17 cellular contexts compared by ENCODE assay signal in genomic region chr18:32351014-32351413, GRCh38.
A peak's percentile ranks its signal among the peaks of the same experiment; 100 is the strongest.
DNase-seq lines count a peak whose midpoint lies in the region; ATAC-seq and TF ChIP-seq lines count a peak whose summit lies in the region.
"Had no signal": no experiment of that assay in that cellular context is flagged by ENCODE, and none has a peak within 500 bp of the region (broad histone marks: within the 10 kb centered on the region; RNA-seq: fewer than 3 reads in every experiment).

No MANE protein-coding gene starts in this region.

- no peaks in the 10 kb centered on the region for H3K27me3 Mint-ChIP-seq in nephron (ENCODE audit: low read depth)
- H3K27me3 Mint-ChIP-seq: activated T-helper 17 cell treated with anti-CD3 and anti-CD28 coated beads, Interleukin-2, amount 50 U/mL, for 72 hours had no signal

- TF ChIP-seq CTCF in fibroblast of villous mesenchyme (IDR thresholded peaks at IDR 0.05; ENCODE audit: insufficient read depth, low read depth, low read length) (no peak), nephron (IDR thresholded peaks at IDR 0.05; ENCODE audit: unreplicated experiment in 3 of 3) (no peak)

- H3K4me1 Mint-ChIP-seq in nephron = peaks cover 53% of the 10 kb centered on the region
- H3K4me1 Mint-ChIP-seq: activated T-helper 17 cell treated with anti-CD3 and anti-CD28 coated beads, Interleukin-2, amount 50 U/mL, for 72 hours had no signal

- intact Hi-C loops in Right ventricle myocardium inferior (cut with DNase I) = no loop called here
- intact Hi-C loops in cardiac septum (cut with DNase I) = no loop called here

- H3K4me3 ChIP-seq in fibroblast of villous mesenchyme (ENCODE audit: low read depth, low read length) = no peak overlapping the region

- H3K9me3 Mint-ChIP-seq in nephron = no peaks in the 10 kb centered on the region
- H3K9me3 Mint-ChIP-seq: activated T-helper 17 cell treated with anti-CD3 and anti-CD28 coated beads, Interleukin-2, amount 50 U/mL, for 72 hours; nephron progenitor cell; T-helper 1 cell treated with Interleukin-12 subunit alpha and Interleukin-12 subunit beta and Interleukin-4 antibody, amounts not matched to agents 30 μg/mL and 1 μg/mL, for 36 hours had no signal

- peak overlapping the region; percentile 83 to 88 (median 85) for H3K27ac Mint-ChIP-seq in nephron
- H3K27ac Mint-ChIP-seq: activated T-helper 17 cell treated with anti-CD3 and anti-CD28 coated beads, Interleukin-2, amount 50 U/mL, for 72 hours; nephron progenitor cell; T-helper 1 cell treated with Interleukin-12 subunit alpha and Interleukin-12 subunit beta and Interleukin-4 antibody, amounts not matched to agents 30 μg/mL and 1 μg/mL, for 36 hours had no signal

- ATAC-seq in Right ventricle myocardium inferior (peak; percentile 43), HG02571 (IDR thresholded peaks at IDR 0.05; ENCODE audit: unreplicated experiment) (no peak), GM18867 (IDR thresholded peaks at IDR 0.05; ENCODE audit: unreplicated experiment) (no peak), GM19351 (IDR thresholded peaks at IDR 0.05; ENCODE audit: unreplicated experiment) (no peak)
- ATAC-seq: activated T-helper 17 cell treated with anti-CD3 and anti-CD28 coated beads, Interleukin-2, amount 50 U/mL, for 72 hours had no signal

- no peak overlapping the region for H3K4me3 Mint-ChIP-seq in nephron
- H3K4me3 Mint-ChIP-seq: activated T-helper 17 cell treated with anti-CD3 and anti-CD28 coated beads, Interleukin-2, amount 50 U/mL, for 72 hours; nephron progenitor cell; T-helper 1 cell treated with Interleukin-12 subunit alpha and Interleukin-12 subunit beta and Interleukin-4 antibody, amounts not matched to agents 30 μg/mL and 1 μg/mL, for 36 hours had no signal

- DNase-seq in Right ventricle myocardium inferior (ENCODE audit: missing footprints) (no peak), cardiac septum (ENCODE audit: low spot score) (no peak), fibroblast of villous mesenchyme (ENCODE audit: low read depth) (peak; percentile 42), NCI-H1105 treated with DMSO at 0.1 percent for 48 hours (lab: John Stamatoyannopoulos, UW) (no peak)
- DNase-seq: activated CD4-positive, alpha-beta T cell treated with anti-CD3 and anti-CD28 coated beads, Interleukin-2, amount 50 U/mL, for 1 hour; caudate nucleus; erythroblast; NCI-H1092; NCI-H226; nephron progenitor cell; small intestine had no signal

- H3K36me3 Mint-ChIP-seq in nephron (ENCODE audit: low read depth) = no peaks in the 10 kb centered on the region
